ENCODE assay signal across 1 cellular context in the genomic region with DNA sequence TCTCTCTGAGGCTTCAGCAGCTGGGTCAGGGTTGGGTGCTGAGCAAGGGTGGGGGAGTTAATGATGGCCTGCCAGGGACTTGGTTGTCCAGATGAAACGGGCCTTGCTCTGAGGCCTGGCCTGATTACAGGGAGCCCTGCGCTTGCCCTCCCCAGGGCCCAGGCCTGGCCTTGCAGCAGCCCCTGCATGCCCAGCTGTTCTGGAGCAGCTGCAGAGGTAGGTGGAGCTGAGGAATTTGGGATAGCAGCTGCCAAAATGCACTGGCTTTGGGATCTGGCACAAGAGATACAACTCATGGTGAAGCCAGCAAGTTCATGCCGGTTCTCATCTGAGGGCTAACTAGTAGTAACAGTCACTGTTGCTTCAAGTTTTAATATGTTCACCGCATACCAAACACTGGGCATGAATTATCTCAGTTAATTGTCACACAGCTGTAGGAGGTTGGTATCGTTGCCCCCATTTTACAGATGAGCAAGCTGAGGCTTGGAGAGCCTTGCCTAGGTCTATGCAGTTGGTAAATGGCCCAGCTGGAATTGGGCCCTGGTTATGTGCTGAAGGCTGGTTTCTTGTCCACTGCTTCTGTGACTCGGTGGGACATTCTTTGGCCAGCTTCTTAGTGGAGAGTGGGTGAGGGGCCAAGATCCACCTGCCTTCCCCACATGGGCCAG.
A peak's percentile ranks its signal among the peaks of the same experiment; 100 is the strongest.
TF ChIP-seq lines count a peak whose summit lies in the region.

No MANE protein-coding gene starts in this region.

TF ChIP-seq in K562, 482 proteins besides CTCF, POLR2A, EP300 and RAD21:
- TF ChIP-seq RBM25 (IDR thresholded peaks at IDR 0.05; ENCODE audit: low read depth, low read length, severe bottlenecking) (peak; percentile 87), TCFL5 (CRISPR knock-in tag; conservative IDR thresholded peaks at IDR 0.05) (no peak), STAT5A (IDR thresholded peaks at IDR 0.05; ENCODE audit: borderline replicate concordance, low read length) (no peak), TAL1 (IDR thresholded peaks at IDR 0.05) (no peak), KLF10 (CRISPR knock-in tag; IDR thresholded peaks at IDR 0.05) (no peak), SMARCA5 (IDR thresholded peaks at IDR 0.05) (peak; percentile 81), RCOR1 (IDR thresholded peaks at IDR 0.05; ENCODE audit: borderline replicate concordance in 1 of 2, low read depth in 2 of 2, low read length in 2 of 2) (peak in 1 of 2 experiments; percentile 38; a peak in 1 of 4 replicates), CBX5 (IDR thresholded peaks at IDR 0.05; ENCODE audit: borderline replicate concordance, low read depth) (no peak), PHB2 (IDR thresholded peaks at IDR 0.05; ENCODE audit: low read depth) (no peak), PCBP1 (IDR thresholded peaks at IDR 0.05; ENCODE audit: low read depth, low read length, poor library complexity, severe bottlenecking) (no peak), ZKSCAN3 (CRISPR knock-in tag; IDR thresholded peaks at IDR 0.05) (no peak), POLR2AphosphoS5 (IDR thresholded peaks at IDR 0.05; ENCODE audit: control insufficient read depth, insufficient read depth, low read depth, low read length) (no peak), NCOA4 (IDR thresholded peaks at IDR 0.05; ENCODE audit: partially characterized antibody) (no peak), BACH1 (tag; IDR thresholded peaks at IDR 0.05) (no peak), MEF2A (IDR thresholded peaks at IDR 0.05; ENCODE audit: control insufficient read depth, low read depth, low read length) (no peak), ZFP30 (CRISPR knock-in tag; IDR thresholded peaks at IDR 0.05; ENCODE audit: borderline replicate concordance) (no peak), CBX3 (IDR thresholded peaks at IDR 0.05; ENCODE audit: borderline replicate concordance in 1 of 2, low read length in 2 of 2) (0 out of 3 replicates have a peak, but pooled peaks of 1 of the 2 experiments have one; percentile 16), HLTF (IDR thresholded peaks at IDR 0.05) (no peak), KDM1A (IDR thresholded peaks at IDR 0.05) (peak; percentile 48 to 72; a peak in 2 of 4 replicates), SAFB2 (IDR thresholded peaks at IDR 0.05; ENCODE audit: borderline replicate concordance, low read depth, low read length, severe bottlenecking) (no peak), BCOR (IDR thresholded peaks at IDR 0.05) (peak; percentile 86), TEAD4 (IDR thresholded peaks at IDR 0.05; ENCODE audit: low read length) (no peak), TEAD4 (CRISPR knock-in tag; IDR thresholded peaks at IDR 0.05; ENCODE audit: borderline replicate concordance) (no peak), RNF2 (IDR thresholded peaks at IDR 0.05) (no peak), ADNP (tag; IDR thresholded peaks at IDR 0.05) (0 out of 2 replicates have a peak, but pooled peaks have one; percentile 18)
- TF ChIP-seq, protein P1, sequence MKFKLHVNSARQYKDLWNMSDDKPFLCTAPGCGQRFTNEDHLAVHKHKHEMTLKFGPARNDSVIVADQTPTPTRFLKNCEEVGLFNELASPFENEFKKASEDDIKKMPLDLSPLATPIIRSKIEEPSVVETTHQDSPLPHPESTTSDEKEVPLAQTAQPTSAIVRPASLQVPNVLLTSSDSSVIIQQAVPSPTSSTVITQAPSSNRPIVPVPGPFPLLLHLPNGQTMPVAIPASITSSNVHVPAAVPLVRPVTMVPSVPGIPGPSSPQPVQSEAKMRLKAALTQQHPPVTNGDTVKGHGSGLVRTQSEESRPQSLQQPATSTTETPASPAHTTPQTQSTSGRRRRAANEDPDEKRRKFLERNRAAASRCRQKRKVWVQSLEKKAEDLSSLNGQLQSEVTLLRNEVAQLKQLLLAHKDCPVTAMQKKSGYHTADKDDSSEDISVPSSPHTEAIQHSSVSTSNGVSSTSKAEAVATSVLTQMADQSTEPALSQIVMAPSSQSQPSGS (CRISPR knock-in tag; IDR thresholded peaks at IDR 0.05) = no peak
- TF ChIP-seq, protein P2, sequence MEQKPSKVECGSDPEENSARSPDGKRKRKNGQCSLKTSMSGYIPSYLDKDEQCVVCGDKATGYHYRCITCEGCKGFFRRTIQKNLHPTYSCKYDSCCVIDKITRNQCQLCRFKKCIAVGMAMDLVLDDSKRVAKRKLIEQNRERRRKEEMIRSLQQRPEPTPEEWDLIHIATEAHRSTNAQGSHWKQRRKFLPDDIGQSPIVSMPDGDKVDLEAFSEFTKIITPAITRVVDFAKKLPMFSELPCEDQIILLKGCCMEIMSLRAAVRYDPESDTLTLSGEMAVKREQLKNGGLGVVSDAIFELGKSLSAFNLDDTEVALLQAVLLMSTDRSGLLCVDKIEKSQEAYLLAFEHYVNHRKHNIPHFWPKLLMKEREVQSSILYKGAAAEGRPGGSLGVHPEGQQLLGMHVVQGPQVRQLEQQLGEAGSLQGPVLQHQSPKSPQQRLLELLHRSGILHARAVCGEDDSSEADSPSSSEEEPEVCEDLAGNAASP (IDR thresholded peaks at IDR 0.05) = no peak
- TF ChIP-seq, protein P3, sequence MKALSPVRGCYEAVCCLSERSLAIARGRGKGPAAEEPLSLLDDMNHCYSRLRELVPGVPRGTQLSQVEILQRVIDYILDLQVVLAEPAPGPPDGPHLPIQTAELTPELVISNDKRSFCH (CRISPR knock-in tag; IDR thresholded peaks at IDR 0.05) = no peak
- TF ChIP-seq, protein P3 (tag; IDR thresholded peaks at IDR 0.05) = no peak
